In the genomic region with DNA sequence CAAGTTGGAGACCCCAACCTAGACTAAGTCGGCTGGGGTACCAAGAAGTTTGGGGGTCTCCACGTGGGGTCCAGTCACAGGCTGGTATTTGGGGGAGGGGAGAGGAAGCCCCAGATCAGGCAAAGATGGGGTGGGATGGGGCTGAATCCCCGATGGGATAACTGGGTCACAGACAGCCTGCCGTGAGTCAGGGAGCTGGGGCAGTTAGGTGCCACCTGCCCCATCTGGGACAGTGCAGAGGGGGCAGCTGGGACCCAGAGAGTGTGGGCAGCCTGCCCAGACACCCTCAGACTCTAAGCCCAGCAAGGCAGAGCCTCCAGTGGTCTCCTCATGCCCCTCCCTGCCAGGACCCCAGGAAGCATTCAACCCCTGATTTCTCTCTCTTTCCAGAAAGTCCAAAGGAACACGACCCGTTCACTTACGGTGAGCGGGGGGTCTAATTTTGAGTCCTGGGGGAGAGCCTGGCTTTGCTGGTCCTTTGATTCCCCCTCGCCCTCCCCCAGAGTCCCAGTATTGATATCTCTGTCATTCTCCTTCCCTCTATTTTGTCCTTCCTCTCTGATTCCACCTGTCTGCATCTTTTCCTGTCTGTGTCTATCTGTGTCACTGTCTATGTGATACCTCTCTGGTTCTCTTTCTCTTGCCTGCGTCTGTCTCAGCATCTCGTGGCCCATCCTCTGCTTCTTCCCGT, we compare ENCODE assay signal across 11 cellular contexts. TPM values are rescaled to one million over a fixed set of nuclear protein-coding genes. Genes with fewer than 3 reads are reported as not detected.
DNase-seq lines count a peak whose midpoint lies in the region; ATAC-seq and TF ChIP-seq lines count a peak whose summit lies in the region.
"Had no signal": no experiment of that assay in that cellular context is flagged by ENCODE, and none has a peak within 500 bp of the region (broad histone marks: within the 10 kb centered on the region; RNA-seq: fewer than 3 reads in every experiment).

No MANE protein-coding gene starts in this region.

- H2BK5ac ChIP-seq in H9 (ENCODE audit: insufficient read length, low read length) = no peak overlapping the region

- H3K9me3 ChIP-seq in H9 (ENCODE audit: control insufficient read depth, low read depth, low read length) = no peaks in the 10 kb centered on the region
- no peaks in the 10 kb centered on the region for H3K9me3 ChIP-seq in lower lobe of right lung
- H3K9me3 ChIP-seq in effector memory CD4-positive, alpha-beta T cell (ENCODE audit: control insufficient read depth, low read length) = no peaks in the 10 kb centered on the region

- H3K9ac ChIP-seq in H9 (ENCODE audit: extremely low read depth, insufficient read length, low read length) = no peak overlapping the region

- no peaks in the 10 kb centered on the region for H3K9me3 Mint-ChIP-seq in H9
- H3K9me3 Mint-ChIP-seq in stimulated activated effector memory CD8-positive, alpha-beta T cell treated with anti-CD3 and anti-CD28 coated beads, Interleukin-12 subunit alpha, Interleukin-12 subunit beta, amount 100 ng/mL, for 72 hours = no peaks in the 10 kb centered on the region

- H2AK5ac ChIP-seq in H9 (ENCODE audit: insufficient read length, low read length) = no peak overlapping the region

- H3K36me3 ChIP-seq in lower lobe of right lung = no peaks in the 10 kb centered on the region
- no peaks in the 10 kb centered on the region for H3K36me3 ChIP-seq in effector memory CD4-positive, alpha-beta T cell (ENCODE audit: control insufficient read depth, insufficient read depth, low read length)

- peaks cover 24% of the 10 kb centered on the region for H3K23me2 ChIP-seq in H9 (ENCODE audit: insufficient read length, low read depth, low read length, poor library complexity, severe bottlenecking)

- H2BK120ac ChIP-seq in H9 (ENCODE audit: low read depth, low read length, poor library complexity, severe bottlenecking) = no peak overlapping the region

- ATAC-seq in lower lobe of right lung = no peak
- no peak for ATAC-seq in stimulated activated effector memory CD8-positive, alpha-beta T cell treated with anti-CD3 and anti-CD28 coated beads, Interleukin-12 subunit alpha, Interleukin-12 subunit beta, amount 100 ng/mL, for 72 hours

- no peak overlapping the region for H3K14ac ChIP-seq in H9 (ENCODE audit: insufficient read depth, low read length)

- no peak overlapping the region for H4K8ac ChIP-seq in H9 (replicated peaks; ENCODE audit: insufficient read length, low read depth, low read length)

- H3K18ac ChIP-seq in H9 (ENCODE audit: insufficient read length, low read depth, low read length) = no peak overlapping the region

- peaks cover 0 to 5% (median 2%) of the 10 kb centered on the region in 3 experiments; a peak in 1 of 7 replicates for H3K36me3 Mint-ChIP-seq in H9 (ENCODE audit: insufficient read depth in 1 of 3, low read depth in 3 of 3)
- no peaks in the 10 kb centered on the region for H3K36me3 Mint-ChIP-seq in stimulated activated effector memory CD8-positive, alpha-beta T cell treated with anti-CD3 and anti-CD28 coated beads, Interleukin-12 subunit alpha, Interleukin-12 subunit beta, amount 100 ng/mL, for 72 hours

- no peak overlapping the region for H2AFZ ChIP-seq in H9 (ENCODE audit: low read length)

- intact Hi-C loops in lower lobe of right lung (cut with DNase I) = no loop called here

- no CpG with 5 or more reads among the region's 12 CpGs for WGBS in H9 (ENCODE audit: extremely low coverage, insufficient read length, low lambda C conversion rate)
- WGBS in adipose tissue, 3 donors = 49 to 69% (median 49%) methylated on average over 12 of the region's 12 CpGs

- no peak overlapping the region for H2BK12ac ChIP-seq in H9 (ENCODE audit: insufficient read length, low read depth, low read length)

- H3K27me3 ChIP-seq in H9 (ENCODE audit: insufficient read depth, low read length) = no peaks in the 10 kb centered on the region; the same call in 1 of the 2 replicates
- peaks cover 18% of the 10 kb centered on the region for H3K27me3 ChIP-seq in lower lobe of right lung (ENCODE audit: low read depth)
- H3K27me3 ChIP-seq in effector memory CD4-positive, alpha-beta T cell (replicated peaks; ENCODE audit: control insufficient read depth, insufficient read depth, low read length, poor library complexity, severe bottlenecking) = no peaks in the 10 kb centered on the region

- H3K4me3 Mint-ChIP-seq in H9 = peak overlapping the region in 1 of 2 experiments; percentile 76; a peak in 3 of 5 replicates
- H3K4me3 Mint-ChIP-seq in stimulated activated effector memory CD8-positive, alpha-beta T cell treated with anti-CD3 and anti-CD28 coated beads, Interleukin-12 subunit alpha, Interleukin-12 subunit beta, amount 100 ng/mL, for 72 hours = peak overlapping the region; percentile 76

- H3K79me1 ChIP-seq in H9 (ENCODE audit: insufficient read depth, low read depth, low read length, poor library complexity, severe bottlenecking) = no peaks in the 10 kb centered on the region

- H3K56ac ChIP-seq in H9 (ENCODE audit: insufficient read length, low read depth, low read length) = no peak overlapping the region

- H2BK15ac ChIP-seq in H9 (ENCODE audit: low read depth, low read length) = no peak overlapping the region

- TF ChIP-seq CTCF in H9 (conservative IDR thresholded peaks at IDR 0.05) (no peak), lower lobe of right lung (IDR thresholded peaks at IDR 0.05) (no peak)

- no peak overlapping the region for H2BK20ac ChIP-seq in H9 (ENCODE audit: low read depth, low read length, poor library complexity, severe bottlenecking)

- peaks cover 51% of the 10 kb centered on the region for H3K27me3 Mint-ChIP-seq in H9 (ENCODE audit: low read depth)

- DNase-seq in H9 (no peak), lower lobe of right lung (no peak), HUDEP-2 (lab: John Stamatoyannopoulos, UW; ENCODE audit: unreplicated experiment in 76 of 76) (no peak), NCI-H1092 (lab: John Stamatoyannopoulos, UW) (no peak), NCI-H446 treated with DMSO at 0.1 percent for 48 hours (lab: John Stamatoyannopoulos, UW) (no peak)
- no peak for DNase-seq in stimulated activated effector memory CD8-positive, alpha-beta T cell treated with anti-CD3 and anti-CD28 coated beads, Interleukin-12 subunit alpha, Interleukin-12 subunit beta, amount 100 ng/mL, for 72 hours (ENCODE audit: low spot score in 2 of 2)
- no peak for DNase-seq in effector memory CD4-positive, alpha-beta T cell

- H3K4me2 ChIP-seq in H9 (ENCODE audit: insufficient read depth, insufficient read length, low read length) = peak overlapping the region; percentile 53

- H3K79me2 ChIP-seq in H9 (ENCODE audit: insufficient read depth, low read length) = no peaks in the 10 kb centered on the region

- H4K91ac ChIP-seq in H9 (ENCODE audit: insufficient read length, low read depth, low read length) = no peak overlapping the region

- no peak overlapping the region for H3K27ac Mint-ChIP-seq in H9
- no peak overlapping the region for H3K27ac Mint-ChIP-seq in stimulated activated effector memory CD8-positive, alpha-beta T cell treated with anti-CD3 and anti-CD28 coated beads, Interleukin-12 subunit alpha, Interleukin-12 subunit beta, amount 100 ng/mL, for 72 hours

- H3K4ac ChIP-seq in H9 (ENCODE audit: low read depth, low read length) = no peak overlapping the region

- H3K4me1 ChIP-seq in H9 (ENCODE audit: insufficient read depth, low read length) (peaks cover 2% of the 10 kb centered on the region; the same call in 1 of the 2 replicates), lower lobe of right lung (peaks cover 31% of the 10 kb centered on the region)
- peaks cover 46% of the 10 kb centered on the region for H3K4me1 ChIP-seq in effector memory CD4-positive, alpha-beta T cell (ENCODE audit: control insufficient read depth, insufficient read depth, low read length, poor library complexity, severe bottlenecking)

- H4K5ac ChIP-seq in H9 (ENCODE audit: insufficient read length, low read depth, low read length) = no peak overlapping the region

- H4K20me1 ChIP-seq in H9 (ENCODE audit: control insufficient read depth, insufficient read depth, insufficient read length) = no peaks in the 10 kb centered on the region

- peaks cover 43 to 59% of the 10 kb centered on the region in 2 experiments for H3K4me1 Mint-ChIP-seq in H9
- H3K4me1 Mint-ChIP-seq in stimulated activated effector memory CD8-positive, alpha-beta T cell treated with anti-CD3 and anti-CD28 coated beads, Interleukin-12 subunit alpha, Interleukin-12 subunit beta, amount 100 ng/mL, for 72 hours = peaks cover 54% of the 10 kb centered on the region

- peak overlapping the region; percentile 48 for H3K4me3 ChIP-seq in lower lobe of right lung
- no peak overlapping the region for H3K4me3 ChIP-seq in effector memory CD4-positive, alpha-beta T cell (ENCODE audit: insufficient read depth, low read depth, low read length, poor library complexity, severe bottlenecking)

- no peak overlapping the region for H3K23ac ChIP-seq in H9 (ENCODE audit: insufficient read length, low read depth, low read length)

- H3T11ph ChIP-seq in H9 (ENCODE audit: low read length) = no peak overlapping the region

- no peak overlapping the region for H3K27ac ChIP-seq in H9 (ENCODE audit: insufficient read length, low read depth, low read length)
- H3K27ac ChIP-seq in adipose tissue (ENCODE audit: low read depth, low read length) = peak overlapping the region; percentile 62
- H3K27ac ChIP-seq in lower lobe of right lung = peak overlapping the region; percentile 82
- no peak overlapping the region for H3K27ac ChIP-seq in effector memory CD4-positive, alpha-beta T cell (ENCODE audit: insufficient read depth, low read length, poor library complexity, severe bottlenecking)

RNA-seq across cellular contexts. Expression of a gene that starts 1.7 kb away (rescaled TPM):
- total RNA-seq in H9 (2021) (6.8 and 7.7 TPM in 2 replicates), lower lobe of right lung (49.7 TPM)
- polyA plus RNA-seq in adipose tissue = 100 to 1,000 TPM in 1 of 3 donors, 10 to 100 TPM in 1, 1 to 10 TPM in 1; 3.5 to 126 (median 45.3) TPM
- total RNA-seq: Daoy had no signal

RNA-seq across cellular contexts. Expression of a gene that starts 2.7 kb away (rescaled TPM):
- total RNA-seq in H9 (2021) (8.2 and 9.0 TPM in 2 replicates), lower lobe of right lung (not detected)
- polyA plus RNA-seq in adipose tissue = 1 to 10 TPM in 1 of 3 donors, under 1 TPM in 2; 0.12 to 2.4 (median 0.45) TPM
- polyA plus RNA-seq: keratinocyte had no signal

RNA-seq across cellular contexts. Expression of a gene that starts 5.5 kb away (rescaled TPM):
- total RNA-seq in H9 (2021) (2.6 and 3.2 TPM in 2 replicates), lower lobe of right lung (6.3 TPM)
- 10 to 100 TPM in 2 of 3 donors, 1 to 10 TPM in 1; 3.7 to 34.8 (median 20.6) TPM for polyA plus RNA-seq in adipose tissue
- total RNA-seq: Daoy had no signal

RNA-seq across cellular contexts. Expression of a gene that starts 14.2 kb away (rescaled TPM):
- 83.7 and 100 TPM in 2 replicates for total RNA-seq in H9 (2021)
- polyA plus RNA-seq in adipose tissue = 100 to 1,000 TPM in 1 of 3 donors, 10 to 100 TPM in 2; 16.0 to 167 (median 93.9) TPM
- total RNA-seq in lower lobe of right lung = 152 TPM

RNA-seq across cellular contexts. Expression of a gene that starts 24.7 kb away (rescaled TPM):
- 1.5 TPM in 2 replicates for total RNA-seq in H9 (2021)
- polyA plus RNA-seq in adipose tissue = 10 to 100 TPM in 2 of 3 donors, 1 to 10 TPM in 1; 8.0 to 39.4 (median 33.6) TPM
- 135 TPM for total RNA-seq in lower lobe of right lung
- total RNA-seq: Daoy; T-helper 2 cell treated with Interferon-gamma antibody and Interleukin-4, amounts not matched to agents 100 ng/mL and 5 ng/mL, for 36 hours had no signal

Comparison
In these comparisons a context has a peak if more than half of its experiments do, and no peak if none do; other contexts are left out.
1. H3K27ac ChIP-seq: peak in adipose tissue (single experiment) and lower lobe of right lung (single experiment); none in H9 (single experiment) and effector memory CD4-positive, alpha-beta T cell (single experiment).